In the genomic region with DNA sequence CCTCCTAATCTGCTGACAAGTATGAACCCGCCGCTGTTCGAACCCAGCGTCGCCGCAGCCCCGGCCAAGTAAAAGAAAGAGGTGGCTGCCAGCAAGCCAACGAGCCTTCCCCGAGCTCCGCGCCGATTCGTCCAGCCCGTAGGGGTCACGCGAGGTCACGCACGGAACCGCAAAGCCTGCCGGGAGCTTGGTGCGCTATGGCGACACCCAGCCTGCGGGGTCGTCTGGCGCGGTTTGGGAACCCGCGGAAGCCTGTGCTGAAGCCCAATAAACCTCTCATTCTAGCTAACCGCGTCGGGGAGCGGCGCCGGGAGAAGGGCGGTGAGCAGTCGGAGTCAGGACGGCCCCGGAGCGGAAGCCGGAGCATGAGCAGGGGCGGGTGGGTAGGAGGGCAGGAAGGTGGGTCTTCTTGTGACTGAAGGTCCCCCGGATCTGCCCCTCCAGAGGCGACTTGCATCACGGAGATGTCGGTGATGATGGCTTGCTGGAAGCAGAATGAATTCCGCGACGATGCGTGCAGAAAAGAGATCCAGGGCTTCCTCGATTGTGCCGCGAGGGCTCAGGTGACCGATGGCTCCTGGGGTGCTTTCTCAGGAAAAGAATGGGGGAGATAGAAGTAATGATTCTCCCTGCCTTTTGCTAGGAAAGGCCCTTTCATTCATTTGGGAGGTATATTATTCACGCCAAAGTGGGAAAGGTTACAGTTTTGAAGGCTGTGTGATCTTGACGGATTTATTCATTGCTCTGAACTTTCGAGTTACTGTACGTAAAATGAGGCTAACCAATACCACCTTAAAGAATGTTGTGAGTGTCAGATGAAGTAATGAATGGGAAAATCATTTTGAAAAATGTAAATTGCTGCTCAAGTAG, we compare ENCODE assay signal across 1 cellular context.
TF ChIP-seq lines count a peak whose summit lies in the region.

A gene (plus strand): TSS at position 170 of the 870 bp plus-strand sequence. CDS start 28 bp downstream, at position 198.

TF ChIP-seq in K562, 482 proteins besides CTCF, POLR2A, EP300 and RAD21 (continued from another document and continues in another):
- TF ChIP-seq ESRRB (CRISPR knock-in tag; IDR thresholded peaks at IDR 0.05; ENCODE audit: borderline replicate concordance) = no peak
- TF ChIP-seq ZNF445 (CRISPR knock-in tag; IDR thresholded peaks at IDR 0.05; ENCODE audit: low read depth) = no peak
- TF ChIP-seq SAFB2 (IDR thresholded peaks at IDR 0.05; ENCODE audit: borderline replicate concordance, low read depth, low read length, severe bottlenecking) = no peak
- TF ChIP-seq, protein P1, sequence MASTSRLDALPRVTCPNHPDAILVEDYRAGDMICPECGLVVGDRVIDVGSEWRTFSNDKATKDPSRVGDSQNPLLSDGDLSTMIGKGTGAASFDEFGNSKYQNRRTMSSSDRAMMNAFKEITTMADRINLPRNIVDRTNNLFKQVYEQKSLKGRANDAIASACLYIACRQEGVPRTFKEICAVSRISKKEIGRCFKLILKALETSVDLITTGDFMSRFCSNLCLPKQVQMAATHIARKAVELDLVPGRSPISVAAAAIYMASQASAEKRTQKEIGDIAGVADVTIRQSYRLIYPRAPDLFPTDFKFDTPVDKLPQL (IDR thresholded peaks at IDR 0.05; ENCODE audit: extremely low read depth, insufficient read length) = peak; percentile 64
- TF ChIP-seq NFATC3 (IDR thresholded peaks at IDR 0.05) = no peak
- TF ChIP-seq, protein P2, sequence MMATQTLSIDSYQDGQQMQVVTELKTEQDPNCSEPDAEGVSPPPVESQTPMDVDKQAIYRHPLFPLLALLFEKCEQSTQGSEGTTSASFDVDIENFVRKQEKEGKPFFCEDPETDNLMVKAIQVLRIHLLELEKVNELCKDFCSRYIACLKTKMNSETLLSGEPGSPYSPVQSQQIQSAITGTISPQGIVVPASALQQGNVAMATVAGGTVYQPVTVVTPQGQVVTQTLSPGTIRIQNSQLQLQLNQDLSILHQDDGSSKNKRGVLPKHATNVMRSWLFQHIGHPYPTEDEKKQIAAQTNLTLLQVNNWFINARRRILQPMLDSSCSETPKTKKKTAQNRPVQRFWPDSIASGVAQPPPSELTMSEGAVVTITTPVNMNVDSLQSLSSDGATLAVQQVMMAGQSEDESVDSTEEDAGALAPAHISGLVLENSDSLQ (IDR thresholded peaks at IDR 0.05) = 0 out of 2 replicates have a peak, but pooled peaks have one; percentile 16
- TF ChIP-seq CREB1 (IDR thresholded peaks at IDR 0.05) = peak; percentile 47; the same call in 1 of the 2 replicates
- peak; percentile 83 for TF ChIP-seq CREB1 (CRISPR knock-in tag; IDR thresholded peaks at IDR 0.05)
- no peak for TF ChIP-seq RBM17 (IDR thresholded peaks at IDR 0.05; ENCODE audit: borderline replicate concordance, low read depth, low read length)
- TF ChIP-seq ZBTB1 (CRISPR knock-in tag; IDR thresholded peaks at IDR 0.05; ENCODE audit: borderline replicate concordance, low read depth) = peak; percentile 85
- TF ChIP-seq DACH1 (IDR thresholded peaks at IDR 0.05; ENCODE audit: partially characterized antibody) = no peak
- TF ChIP-seq JUND (IDR thresholded peaks at IDR 0.05; ENCODE audit: borderline replicate concordance, low read depth, low read length) = peak; percentile 46
- peak; percentile 47; the same call in 1 of the 3 replicates for TF ChIP-seq JUND (tag; IDR thresholded peaks at IDR 0.05; ENCODE audit: borderline replicate concordance, low read depth, low read length)
- TF ChIP-seq, protein P3, sequence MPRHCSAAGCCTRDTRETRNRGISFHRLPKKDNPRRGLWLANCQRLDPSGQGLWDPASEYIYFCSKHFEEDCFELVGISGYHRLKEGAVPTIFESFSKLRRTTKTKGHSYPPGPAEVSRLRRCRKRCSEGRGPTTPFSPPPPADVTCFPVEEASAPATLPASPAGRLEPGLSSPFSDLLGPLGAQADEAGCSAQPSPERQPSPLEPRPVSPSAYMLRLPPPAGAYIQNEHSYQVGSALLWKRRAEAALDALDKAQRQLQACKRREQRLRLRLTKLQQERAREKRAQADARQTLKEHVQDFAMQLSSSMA (CRISPR knock-in tag; IDR thresholded peaks at IDR 0.05) = no peak
- TF ChIP-seq ZNF174 (CRISPR knock-in tag; IDR thresholded peaks at IDR 0.05) = no peak
- TF ChIP-seq DIDO1 (tag; IDR thresholded peaks at IDR 0.05; ENCODE audit: low read depth) = peak; percentile 69
- peak; percentile 50; the same call in 1 of the 2 replicates for TF ChIP-seq TOE1 (IDR thresholded peaks at IDR 0.05; ENCODE audit: borderline replicate concordance)
- TF ChIP-seq TOE1 (CRISPR knock-in tag; IDR thresholded peaks at IDR 0.05; ENCODE audit: borderline replicate concordance, low read depth) = peak; percentile 55; the same call in 1 of the 2 replicates
- no peak for TF ChIP-seq DDX20 (tag; IDR thresholded peaks at IDR 0.05; ENCODE audit: low read depth)
- TF ChIP-seq, protein P4, sequence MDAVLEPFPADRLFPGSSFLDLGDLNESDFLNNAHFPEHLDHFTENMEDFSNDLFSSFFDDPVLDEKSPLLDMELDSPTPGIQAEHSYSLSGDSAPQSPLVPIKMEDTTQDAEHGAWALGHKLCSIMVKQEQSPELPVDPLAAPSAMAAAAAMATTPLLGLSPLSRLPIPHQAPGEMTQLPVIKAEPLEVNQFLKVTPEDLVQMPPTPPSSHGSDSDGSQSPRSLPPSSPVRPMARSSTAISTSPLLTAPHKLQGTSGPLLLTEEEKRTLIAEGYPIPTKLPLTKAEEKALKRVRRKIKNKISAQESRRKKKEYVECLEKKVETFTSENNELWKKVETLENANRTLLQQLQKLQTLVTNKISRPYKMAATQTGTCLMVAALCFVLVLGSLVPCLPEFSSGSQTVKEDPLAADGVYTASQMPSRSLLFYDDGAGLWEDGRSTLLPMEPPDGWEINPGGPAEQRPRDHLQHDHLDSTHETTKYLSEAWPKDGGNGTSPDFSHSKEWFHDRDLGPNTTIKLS (IDR thresholded peaks at IDR 0.05; ENCODE audit: borderline replicate concordance, low read depth) = peak; percentile 63; the same call in 1 of the 2 replicates
- TF ChIP-seq, protein P5, sequence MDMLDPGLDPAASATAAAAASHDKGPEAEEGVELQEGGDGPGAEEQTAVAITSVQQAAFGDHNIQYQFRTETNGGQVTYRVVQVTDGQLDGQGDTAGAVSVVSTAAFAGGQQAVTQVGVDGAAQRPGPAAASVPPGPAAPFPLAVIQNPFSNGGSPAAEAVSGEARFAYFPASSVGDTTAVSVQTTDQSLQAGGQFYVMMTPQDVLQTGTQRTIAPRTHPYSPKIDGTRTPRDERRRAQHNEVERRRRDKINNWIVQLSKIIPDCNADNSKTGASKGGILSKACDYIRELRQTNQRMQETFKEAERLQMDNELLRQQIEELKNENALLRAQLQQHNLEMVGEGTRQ (CRISPR knock-in tag; IDR thresholded peaks at IDR 0.05) = no peak
- TF ChIP-seq NFIX (CRISPR knock-in tag; IDR thresholded peaks at IDR 0.05; ENCODE audit: low read depth) = no peak
- TF ChIP-seq, protein P6, sequence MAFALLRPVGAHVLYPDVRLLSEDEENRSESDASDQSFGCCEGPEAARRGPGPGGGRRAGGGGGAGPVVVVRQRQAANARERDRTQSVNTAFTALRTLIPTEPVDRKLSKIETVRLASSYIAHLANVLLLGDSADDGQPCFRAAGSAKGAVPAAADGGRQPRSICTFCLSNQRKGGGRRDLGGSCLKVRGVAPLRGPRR (CRISPR knock-in tag; IDR thresholded peaks at IDR 0.05) = no peak
- no peak for TF ChIP-seq KLF13 (tag; IDR thresholded peaks at IDR 0.05; ENCODE audit: borderline replicate concordance, low read depth)
- no peak for TF ChIP-seq MCM3 (IDR thresholded peaks at IDR 0.05)
- TF ChIP-seq, protein P7, sequence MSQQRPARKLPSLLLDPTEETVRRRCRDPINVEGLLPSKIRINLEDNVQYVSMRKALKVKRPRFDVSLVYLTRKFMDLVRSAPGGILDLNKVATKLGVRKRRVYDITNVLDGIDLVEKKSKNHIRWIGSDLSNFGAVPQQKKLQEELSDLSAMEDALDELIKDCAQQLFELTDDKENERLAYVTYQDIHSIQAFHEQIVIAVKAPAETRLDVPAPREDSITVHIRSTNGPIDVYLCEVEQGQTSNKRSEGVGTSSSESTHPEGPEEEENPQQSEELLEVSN (IDR thresholded peaks at IDR 0.05; ENCODE audit: borderline replicate concordance in 1 of 2, extremely low read depth in 1 of 2, insufficient read depth in 1 of 2, insufficient read length in 1 of 2, low read depth in 1 of 2, low read length in 1 of 2, poor library complexity in 1 of 2, severe bottlenecking in 1 of 2) = peak; percentile 35 to 36
- TF ChIP-seq PURB (CRISPR knock-in tag; IDR thresholded peaks at IDR 0.05; ENCODE audit: low read depth) = no peak
- TF ChIP-seq, protein P8, sequence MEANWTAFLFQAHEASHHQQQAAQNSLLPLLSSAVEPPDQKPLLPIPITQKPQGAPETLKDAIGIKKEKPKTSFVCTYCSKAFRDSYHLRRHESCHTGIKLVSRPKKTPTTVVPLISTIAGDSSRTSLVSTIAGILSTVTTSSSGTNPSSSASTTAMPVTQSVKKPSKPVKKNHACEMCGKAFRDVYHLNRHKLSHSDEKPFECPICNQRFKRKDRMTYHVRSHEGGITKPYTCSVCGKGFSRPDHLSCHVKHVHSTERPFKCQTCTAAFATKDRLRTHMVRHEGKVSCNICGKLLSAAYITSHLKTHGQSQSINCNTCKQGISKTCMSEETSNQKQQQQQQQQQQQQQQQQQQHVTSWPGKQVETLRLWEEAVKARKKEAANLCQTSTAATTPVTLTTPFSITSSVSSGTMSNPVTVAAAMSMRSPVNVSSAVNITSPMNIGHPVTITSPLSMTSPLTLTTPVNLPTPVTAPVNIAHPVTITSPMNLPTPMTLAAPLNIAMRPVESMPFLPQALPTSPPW (CRISPR knock-in tag; IDR thresholded peaks at IDR 0.05) = peak; percentile 29
- TF ChIP-seq, protein P9, sequence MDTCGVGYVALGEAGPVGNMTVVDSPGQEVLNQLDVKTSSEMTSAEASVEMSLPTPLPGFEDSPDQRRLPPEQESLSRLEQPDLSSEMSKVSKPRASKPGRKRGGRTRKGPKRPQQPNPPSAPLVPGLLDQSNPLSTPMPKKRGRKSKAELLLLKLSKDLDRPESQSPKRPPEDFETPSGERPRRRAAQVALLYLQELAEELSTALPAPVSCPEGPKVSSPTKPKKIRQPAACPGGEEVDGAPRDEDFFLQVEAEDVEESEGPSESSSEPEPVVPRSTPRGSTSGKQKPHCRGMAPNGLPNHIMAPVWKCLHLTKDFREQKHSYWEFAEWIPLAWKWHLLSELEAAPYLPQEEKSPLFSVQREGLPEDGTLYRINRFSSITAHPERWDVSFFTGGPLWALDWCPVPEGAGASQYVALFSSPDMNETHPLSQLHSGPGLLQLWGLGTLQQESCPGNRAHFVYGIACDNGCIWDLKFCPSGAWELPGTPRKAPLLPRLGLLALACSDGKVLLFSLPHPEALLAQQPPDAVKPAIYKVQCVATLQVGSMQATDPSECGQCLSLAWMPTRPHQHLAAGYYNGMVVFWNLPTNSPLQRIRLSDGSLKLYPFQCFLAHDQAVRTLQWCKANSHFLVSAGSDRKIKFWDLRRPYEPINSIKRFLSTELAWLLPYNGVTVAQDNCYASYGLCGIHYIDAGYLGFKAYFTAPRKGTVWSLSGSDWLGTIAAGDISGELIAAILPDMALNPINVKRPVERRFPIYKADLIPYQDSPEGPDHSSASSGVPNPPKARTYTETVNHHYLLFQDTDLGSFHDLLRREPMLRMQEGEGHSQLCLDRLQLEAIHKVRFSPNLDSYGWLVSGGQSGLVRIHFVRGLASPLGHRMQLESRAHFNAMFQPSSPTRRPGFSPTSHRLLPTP (IDR thresholded peaks at IDR 0.05; ENCODE audit: borderline replicate concordance, extremely low read depth, insufficient read length) = no peak
- no peak for TF ChIP-seq RBM39 (optimal IDR thresholded peaks at IDR 0.05; ENCODE audit: low read depth, low read length)
- no peak for TF ChIP-seq ZNF75A (CRISPR knock-in tag; IDR thresholded peaks at IDR 0.05)
- no peak for TF ChIP-seq MCM5 (IDR thresholded peaks at IDR 0.05; ENCODE audit: low read depth)
- no peak for TF ChIP-seq KLF1 (tag; IDR thresholded peaks at IDR 0.05)
- TF ChIP-seq SRSF1 (IDR thresholded peaks at IDR 0.05; ENCODE audit: low read depth, low read length) = no peak
- peak; percentile 90 for TF ChIP-seq TAF7 (tag; IDR thresholded peaks at IDR 0.05)
- 0 out of 2 replicates have a peak, but pooled peaks have one; percentile 55 for TF ChIP-seq ZNF584 (CRISPR knock-in tag; IDR thresholded peaks at IDR 0.05; ENCODE audit: low read depth)
- no peak for TF ChIP-seq ATF1 (CRISPR knock-in tag; IDR thresholded peaks at IDR 0.05)
- TF ChIP-seq ATF1 (tag; IDR thresholded peaks at IDR 0.05) = peak; percentile 70
- TF ChIP-seq NCOA2 (IDR thresholded peaks at IDR 0.05; ENCODE audit: partially characterized antibody in 2 of 2) = no peak
- TF ChIP-seq, protein P10, sequence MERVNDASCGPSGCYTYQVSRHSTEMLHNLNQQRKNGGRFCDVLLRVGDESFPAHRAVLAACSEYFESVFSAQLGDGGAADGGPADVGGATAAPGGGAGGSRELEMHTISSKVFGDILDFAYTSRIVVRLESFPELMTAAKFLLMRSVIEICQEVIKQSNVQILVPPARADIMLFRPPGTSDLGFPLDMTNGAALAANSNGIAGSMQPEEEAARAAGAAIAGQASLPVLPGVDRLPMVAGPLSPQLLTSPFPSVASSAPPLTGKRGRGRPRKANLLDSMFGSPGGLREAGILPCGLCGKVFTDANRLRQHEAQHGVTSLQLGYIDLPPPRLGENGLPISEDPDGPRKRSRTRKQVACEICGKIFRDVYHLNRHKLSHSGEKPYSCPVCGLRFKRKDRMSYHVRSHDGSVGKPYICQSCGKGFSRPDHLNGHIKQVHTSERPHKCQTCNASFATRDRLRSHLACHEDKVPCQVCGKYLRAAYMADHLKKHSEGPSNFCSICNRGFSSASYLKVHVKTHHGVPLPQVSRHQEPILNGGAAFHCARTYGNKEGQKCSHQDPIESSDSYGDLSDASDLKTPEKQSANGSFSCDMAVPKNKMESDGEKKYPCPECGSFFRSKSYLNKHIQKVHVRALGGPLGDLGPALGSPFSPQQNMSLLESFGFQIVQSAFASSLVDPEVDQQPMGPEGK (CRISPR knock-in tag; IDR thresholded peaks at IDR 0.05; ENCODE audit: borderline replicate concordance) = no peak
- no peak for TF ChIP-seq NELFE (IDR thresholded peaks at IDR 0.05; ENCODE audit: insufficient read depth, insufficient read length)
